38 cellular contexts compared by ENCODE assay signal in genomic region chr14:105460116-105460515, GRCh38. TPM values are rescaled to one million over a fixed set of nuclear protein-coding genes. Genes with fewer than 3 reads are reported as not detected.
"Had no signal": no experiment of that assay in that cellular context is flagged by ENCODE, and none has a peak within 500 bp of the region (broad histone marks: within the 10 kb centered on the region; RNA-seq: fewer than 3 reads in every experiment).

No MANE protein-coding gene starts in this region.

- H3K4me2 ChIP-seq: KMS-11 had no signal

- H3K9ac ChIP-seq: KMS-11 had no signal

- H3K27ac ChIP-seq: KMS-11 had no signal

- H3K9me3 ChIP-seq: MG63 had no signal

- H3K36me3 ChIP-seq: MG63 had no signal

- DNase-seq: Karpas-422, Kasumi-1, MG63, MM.1S, MV-4-11, NCI-H1048, NCI-H1092, NCI-H1092 treated with DMSO at 0.1 percent for 48 hours, NCI-H1105, NCI-H1105 treated with DMSO at 0.1 percent for 48 hours, NCI-H1417, NCI-H1417 treated with DMSO at 0.1 percent for 48 hours, NCI-H1436, NCI-H1436 treated with DMSO at 0.1 percent for 48 hours, NCI-H146, NCI-H1694, NCI-H1694 treated with DMSO at 0.1 percent for 48 hours, NCI-H187, NCI-H187 treated with DMSO at 0.1 percent for 48 hours, NCI-H1930, NCI-H2029, NCI-H2029 treated with DMSO at 0.1 percent for 48 hours, NCI-H2081, NCI-H2081 treated with DMSO at 0.1 percent for 48 hours, NCI-H2107, NCI-H2171, NCI-H2171 treated with DMSO at 0.1 percent for 48 hours, NCI-H2227 treated with DMSO at 0.1 percent for 48 hours, NCI-H226, NCI-H345, NCI-H446, NCI-H446 treated with DMSO at 0.1 percent for 48 hours, NCI-H510A, NCI-H510A treated with DMSO at 0.1 percent for 48 hours had no signal

- H3K4me3 ChIP-seq: MG63 had no signal

- H3K27me3 ChIP-seq: MG63 had no signal

RNA-seq across cellular contexts. Expression of gene CRIP1, which starts 26.6 kb away (rescaled TPM):
- total RNA-seq: LHCN-M2, M059J, MCF 10A had no signal
